1 cellular context compared by ENCODE assay signal in genomic region chr2:150479075-150479915, GRCh38.
TF ChIP-seq lines count a peak whose summit lies in the region.

No MANE protein-coding gene starts in this region.

TF ChIP-seq in HepG2, 621 proteins besides CTCF, POLR2A, EP300 and RAD21 (continued from another document):
- TF ChIP-seq ZNF781 (CRISPR knock-in tag; IDR thresholded peaks at IDR 0.05; ENCODE audit: borderline replicate concordance, not compliant biosample characterization) (no peak), ERF (CRISPR knock-in tag; IDR thresholded peaks at IDR 0.05) (no peak), ZNF782 (CRISPR knock-in tag; IDR thresholded peaks at IDR 0.05; ENCODE audit: borderline replicate concordance) (no peak), HNF4A (CRISPR knock-in tag; IDR thresholded peaks at IDR 0.05) (no peak), ZNF580 (CRISPR knock-in tag; IDR thresholded peaks at IDR 0.05; ENCODE audit: borderline replicate concordance, low read depth) (no peak), EEA1 (CRISPR knock-in tag; IDR thresholded peaks at IDR 0.05; ENCODE audit: borderline replicate concordance) (no peak), ONECUT2 (CRISPR knock-in tag; IDR thresholded peaks at IDR 0.05) (no peak), ZNF672 (CRISPR knock-in tag; IDR thresholded peaks at IDR 0.05) (no peak), ZNF572 (CRISPR knock-in tag; IDR thresholded peaks at IDR 0.05) (no peak)
TF ChIP-seq in HepG2: peak in this region for 0.
